In the genomic region with DNA sequence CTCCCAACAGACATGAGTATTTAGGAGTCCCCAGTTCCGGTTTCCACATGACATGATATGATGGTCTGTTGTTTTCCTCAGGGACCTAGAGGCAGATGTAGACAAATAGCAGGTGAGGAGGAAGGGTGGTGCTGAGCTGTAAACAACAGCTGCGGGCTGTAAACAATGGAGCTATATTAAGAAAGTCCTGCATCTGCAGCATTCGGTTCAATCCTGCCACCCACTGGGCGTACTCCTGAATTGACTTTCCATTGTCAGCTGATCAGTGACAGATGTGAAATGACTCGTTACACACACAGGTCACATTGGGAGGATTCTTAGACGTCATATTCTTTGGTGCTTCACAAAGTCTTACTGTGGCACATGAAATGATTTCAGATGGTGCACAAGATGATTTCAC, we compare ENCODE assay signal across 8 cellular contexts. TPM values are rescaled to one million over a fixed set of nuclear protein-coding genes. Genes with fewer than 3 reads are reported as not detected.
DNase-seq lines count a peak whose midpoint lies in the region; ATAC-seq and TF ChIP-seq lines count a peak whose summit lies in the region.

No MANE protein-coding gene starts in this region.

- peak; percentile 43 for DNase-seq in NCI-H1105 (lab: John Stamatoyannopoulos, UW)
- DNase-seq in iris pigment epithelial cell (ENCODE audit: low read depth) = peak; percentile 67
- no peak for DNase-seq in type B pancreatic cell (ENCODE audit: extremely low spot score, unreplicated experiment)
- no peak for DNase-seq in SKM-1 treated with dmso at 0.1 percent for 144 hours (lab: John Stamatoyannopoulos, UW; ENCODE audit: unreplicated experiment)

- no peak overlapping the region for H3K4me3 Mint-ChIP-seq in activated T-helper 17 cell treated with anti-CD3 and anti-CD28 coated beads, Interleukin-2, amount 50 U/mL, for 72 hours
- no peak overlapping the region for H3K4me3 Mint-ChIP-seq in type B pancreatic cell

- peak; percentile 100 for ATAC-seq in GM18517 (IDR thresholded peaks at IDR 0.05; ENCODE audit: unreplicated experiment)
- ATAC-seq in HG02852 (IDR thresholded peaks at IDR 0.05; ENCODE audit: unreplicated experiment) = peak; percentile 99
- peak; percentile 82 for ATAC-seq in activated T-helper 17 cell treated with anti-CD3 and anti-CD28 coated beads, Interleukin-2, amount 50 U/mL, for 72 hours (replicated peaks)

- H3K27me3 Mint-ChIP-seq in activated T-helper 17 cell treated with anti-CD3 and anti-CD28 coated beads, Interleukin-2, amount 50 U/mL, for 72 hours = peaks cover 4% of the 10 kb centered on the region
- peaks cover 7% of the 10 kb centered on the region for H3K27me3 Mint-ChIP-seq in type B pancreatic cell

- peak; percentile 58 for TF ChIP-seq CTCF in C4-2B (conservative IDR thresholded peaks at IDR 0.05)
- TF ChIP-seq CTCF in type B pancreatic cell (conservative IDR thresholded peaks at IDR 0.05) = peak; percentile 24

- no peaks in the 10 kb centered on the region for H3K4me1 Mint-ChIP-seq in activated T-helper 17 cell treated with anti-CD3 and anti-CD28 coated beads, Interleukin-2, amount 50 U/mL, for 72 hours
- H3K4me1 Mint-ChIP-seq in type B pancreatic cell (ENCODE audit: unreplicated experiment) = no peaks in the 10 kb centered on the region

- H3K27ac ChIP-seq in C4-2B = no peak overlapping the region

- H3K9me3 Mint-ChIP-seq in activated T-helper 17 cell treated with anti-CD3 and anti-CD28 coated beads, Interleukin-2, amount 50 U/mL, for 72 hours = no peaks in the 10 kb centered on the region
- no peaks in the 10 kb centered on the region for H3K9me3 Mint-ChIP-seq in type B pancreatic cell

- H3K27ac Mint-ChIP-seq in activated T-helper 17 cell treated with anti-CD3 and anti-CD28 coated beads, Interleukin-2, amount 50 U/mL, for 72 hours = no peak overlapping the region
- H3K27ac Mint-ChIP-seq in type B pancreatic cell = no peak overlapping the region

- no peaks in the 10 kb centered on the region for H3K36me3 Mint-ChIP-seq in activated T-helper 17 cell treated with anti-CD3 and anti-CD28 coated beads, Interleukin-2, amount 50 U/mL, for 72 hours (ENCODE audit: low read depth)
- H3K36me3 Mint-ChIP-seq in type B pancreatic cell = no peaks in the 10 kb centered on the region

RNA-seq across cellular contexts. Expression of a gene that starts 26.8 kb away (rescaled TPM):
- under 1 TPM; 0.13 to 0.29 TPM for total RNA-seq in activated T-helper 17 cell treated with anti-CD3 and anti-CD28 coated beads, Interleukin-2, amount 50 U/mL, for 72 hours
- total RNA-seq in type B pancreatic cell (ENCODE audit: low replicate concordance) = 0.99 and 1.4 TPM in 2 replicates

RNA-seq across cellular contexts. Expression of a gene that starts 30.9 kb away (rescaled TPM):
- total RNA-seq in activated T-helper 17 cell treated with anti-CD3 and anti-CD28 coated beads, Interleukin-2, amount 50 U/mL, for 72 hours = 10 to 100 TPM in 1 of 2 donors, 1 to 10 TPM in 1; 8.7 to 10.7 TPM
- 15.0 and 18.2 TPM in 2 replicates for total RNA-seq in type B pancreatic cell (ENCODE audit: low replicate concordance)

RNA-seq across cellular contexts. Expression of a gene that starts 53.3 kb away (rescaled TPM):
- total RNA-seq in activated T-helper 17 cell treated with anti-CD3 and anti-CD28 coated beads, Interleukin-2, amount 50 U/mL, for 72 hours = 1 to 10 TPM in 1 of 2 donors, under 1 TPM in 1; 0.80 to 1.3 TPM
- 12.2 and 33.1 TPM in 2 replicates for total RNA-seq in type B pancreatic cell (ENCODE audit: low replicate concordance)

RNA-seq across cellular contexts. Expression of a gene that starts 57.0 kb away (rescaled TPM):
- not detected for total RNA-seq in activated T-helper 17 cell treated with anti-CD3 and anti-CD28 coated beads, Interleukin-2, amount 50 U/mL, for 72 hours
- 0.14 TPM in 1 of 2 replicates, not detected in the other for total RNA-seq in type B pancreatic cell (ENCODE audit: low replicate concordance)

Comparison
In these comparisons a context has a peak if more than half of its experiments do, and no peak if none do; other contexts are left out.
1. DNase-seq: peak in NCI-H1105 (single experiment) and iris pigment epithelial cell (single experiment); none in type B pancreatic cell (single experiment) and SKM-1 treated with dmso at 0.1 percent for 144 hours (single experiment).
2. Peak in every context shown above with its lines, with median percentiles within 50 percentile points of each other: ATAC-seq.